ENCODE assay signal across 21 cellular contexts in the genomic region with DNA sequence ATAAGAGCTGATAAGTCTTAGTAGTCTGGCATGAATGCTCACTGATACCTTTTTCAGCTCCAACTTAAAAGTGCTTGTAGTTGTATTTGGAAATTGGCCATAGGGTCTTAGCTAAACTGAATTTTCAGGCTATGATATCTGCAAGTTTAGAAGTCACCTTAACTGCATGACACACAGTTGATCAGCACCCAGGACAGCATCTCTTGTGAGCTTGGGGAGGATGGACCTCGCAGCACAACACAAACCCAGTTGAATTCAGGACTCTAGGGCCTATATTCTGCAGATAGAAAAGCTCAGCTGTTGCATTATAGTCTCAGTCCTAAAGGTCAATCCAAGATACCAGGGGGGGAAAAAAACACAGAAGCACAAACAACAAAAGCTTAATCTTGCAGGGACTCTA.
A peak's percentile ranks its signal among the peaks of the same experiment; 100 is the strongest.
DNase-seq lines count a peak whose midpoint lies in the region; ATAC-seq and TF ChIP-seq lines count a peak whose summit lies in the region.
"Had no signal": no experiment of that assay in that cellular context is flagged by ENCODE, and none has a peak within 500 bp of the region (broad histone marks: within the 10 kb centered on the region; RNA-seq: fewer than 3 reads in every experiment).

No MANE protein-coding gene starts in this region.

- no peak overlapping the region for H2BK15ac ChIP-seq in mesendoderm (replicated peaks; ENCODE audit: low read depth)

- WGBS in mesendoderm (ENCODE audit: extremely low coverage, insufficient coverage, low lambda C conversion rate), result no CpG with 5 or more reads among the region's 1 CpG

- H3K27ac ChIP-seq in mesendoderm (ENCODE audit: low read depth, low read length), result no peak overlapping the region
- H3K27ac ChIP-seq: C4-2B, spleen had no signal

- no peak overlapping the region for H4K5ac ChIP-seq in mesendoderm (ENCODE audit: low read length)

- TF ChIP-seq CTCF in astrocyte of the spinal cord (IDR thresholded peaks at IDR 0.05; ENCODE audit: low read depth, low read length), result no peak

- H4K8ac ChIP-seq in mesendoderm (ENCODE audit: low read depth, low read length), result no peak overlapping the region

- no peaks in the 10 kb centered on the region for H3K36me3 ChIP-seq in mesendoderm (ENCODE audit: control insufficient read depth, insufficient read depth, low read length)
- H3K36me3 ChIP-seq: spleen had no signal

- no peak for ATAC-seq in GM19324 (IDR thresholded peaks at IDR 0.05; ENCODE audit: low FRiP score, unreplicated experiment)
- ATAC-seq in HG03457 (IDR thresholded peaks at IDR 0.05; ENCODE audit: unreplicated experiment), result no peak
- ATAC-seq: activated T-cell treated with anti-CD3 and anti-CD28 coated beads, Interleukin-2, amount 50 U/mL, for 4 hours; stimulated activated memory B cell treated with anti-CD40 and anti-IgM and Interleukin-4, amounts not matched to agents 10 μg/mL and 1 μg/mL and 100 μg/mL, for 72 hours had no signal

- H3K4me2 ChIP-seq in mesendoderm (ENCODE audit: low read length), result no peak overlapping the region

- H3K4ac ChIP-seq in mesendoderm (ENCODE audit: low read depth, low read length), result no peak overlapping the region

- DNase-seq in EH (ENCODE audit: low read depth) (peak; percentile 13), LHCN-M2 (ENCODE audit: low read depth) (peak; percentile 21), astrocyte of the spinal cord (ENCODE audit: low read depth, low spot score) (peak; percentile 18), mesendoderm (peak; percentile 36)
- DNase-seq in effector CD4-positive, alpha-beta T cell, result no peak
- DNase-seq: activated CD4-positive, alpha-beta T cell treated with anti-CD3 and anti-CD28 coated beads for 48 hours; activated naive CD4-positive, alpha-beta T cell treated with Interleukin-2 at 50 U/mL for 16 hours; activated T-cell treated with anti-CD3 and anti-CD28 coated beads, Interleukin-2, amount 50 U/mL, for 4 hours; amniotic stem cell; dermis blood vessel endothelial cell; NCI-H1092; NCI-H187 treated with DMSO at 0.1 percent for 48 hours; NCI-H526 treated with DMSO at 0.1 percent for 48 hours; occipital lobe; RPMI8226; spleen; stimulated activated CD4-positive, alpha-beta T cell treated with anti-CD3 and anti-CD28 coated beads, Interleukin-4, amount 100 ng/mL, for 1 hour had no signal

- H3K4me1 ChIP-seq in mesendoderm (ENCODE audit: control insufficient read depth, low read depth, low read length), result no peaks in the 10 kb centered on the region
- H3K4me1 ChIP-seq: spleen had no signal

- H3K18ac ChIP-seq in mesendoderm (ENCODE audit: low read length), result no peak overlapping the region

- H3K79me1 ChIP-seq in mesendoderm (ENCODE audit: low read length), result no peaks in the 10 kb centered on the region

- no peak overlapping the region for H2BK120ac ChIP-seq in mesendoderm (ENCODE audit: low read depth, low read length)

- no peaks in the 10 kb centered on the region for H3K27me3 ChIP-seq in mesendoderm (ENCODE audit: insufficient read depth, low read length, poor library complexity)
- H3K27me3 ChIP-seq: spleen had no signal

- no peaks in the 10 kb centered on the region for H3K79me2 ChIP-seq in mesendoderm (ENCODE audit: control insufficient read depth, insufficient read depth, low read length)

- H3K23ac ChIP-seq in mesendoderm (ENCODE audit: low read length), result no peak overlapping the region

- no peak overlapping the region for H2BK5ac ChIP-seq in mesendoderm (ENCODE audit: low read length)

- H2AK5ac ChIP-seq in mesendoderm (ENCODE audit: low read length), result no peak overlapping the region

- no peak overlapping the region for H3K56ac ChIP-seq in mesendoderm (ENCODE audit: low read length)

- no peak overlapping the region for H3K4me3 ChIP-seq in astrocyte of the spinal cord (ENCODE audit: low read depth, low read length)
- no peak overlapping the region for H3K4me3 ChIP-seq in mesendoderm (ENCODE audit: low read length)
- H3K4me3 ChIP-seq: spleen had no signal

- in situ Hi-C loops in astrocyte of the spinal cord (cut with HindIII; ENCODE audit: low sequenced_read_pairs), result no loop called here

- H3K9ac ChIP-seq in mesendoderm (ENCODE audit: low read length), result no peak overlapping the region
